Comparison of ENCODE assay signal across 30 cellular contexts in genomic region chr22:49361164-49361563, GRCh38.
"Had no signal": no experiment of that assay in that cellular context is flagged by ENCODE, and none has a peak within 500 bp of the region (broad histone marks: within the 10 kb centered on the region; RNA-seq: fewer than 3 reads in every experiment).

No MANE protein-coding gene starts in this region.

- DNase-seq: activated CD4-positive, alpha-beta memory T cell treated with anti-CD3 and anti-CD28 coated beads for 36 hours; activated CD4-positive, alpha-beta T cell treated with anti-CD3 and anti-CD28 coated beads for 36 hours; activated CD4-positive, alpha-beta T cell treated with anti-CD3 and anti-CD28 coated beads, Interleukin-2, amount 10 ng/mL, durations not matched to agents 24 days and 14 days; activated CD4-positive, CD25-positive, alpha-beta regulatory T cell; activated CD4-positive, CD25-positive, alpha-beta regulatory T cell treated with anti-CD3 and anti-CD28 coated beads, Interleukin-2, amount 50 U/mL, for 72 hours; activated CD8-positive, alpha-beta memory T cell treated with anti-CD3 and anti-CD28 coated beads, Interleukin-2, amount 10 ng/mL, durations not matched to agents 7 days and 5 days; activated CD8-positive, alpha-beta memory T cell treated with anti-CD3 and anti-CD28 coated beads, Interleukin-2, amount 50 U/mL, for 4 hours; activated CD8-positive, alpha-beta T cell treated with anti-CD3 and anti-CD28 coated beads, Interleukin-2, amount 10 ng/mL, durations not matched to agents 7 days and 5 days; activated effector memory CD4-positive, alpha-beta T cell treated with anti-CD3 and anti-CD28 coated beads, Interleukin-2, amount 50 U/mL, for 16 hours; activated naive CD4-positive, alpha-beta T cell treated with anti-CD3 and anti-CD28 coated beads for 36 hours; activated naive CD8-positive, alpha-beta T cell treated with anti-CD3 and anti-CD28 coated beads for 36 hours; activated naive CD8-positive, alpha-beta T cell treated with anti-CD3 and anti-CD28 coated beads, Interleukin-2, amount 50 U/mL, for 24 hours; activated T-cell treated with anti-CD3 and anti-CD28 coated beads, Interleukin-2, amount 50 U/mL, for 1 hour; activated T-cell treated with anti-CD3 and anti-CD28 coated beads, Interleukin-2, amount 50 U/mL, for 48 hours; adrenal gland; amygdala; aorta; body of pancreas; caudate nucleus; cortex of kidney; dermis blood vessel endothelial cell; effector CD4-positive, alpha-beta T cell; effector memory CD8-positive, alpha-beta T cell; erythroblast; foreskin keratinocyte; heart right ventricle; T-helper 2 cell had no signal

- FAIRE-seq: colon had no signal

- H3K4me3 ChIP-seq: adrenal gland, body of pancreas, esophagus muscularis mucosa, gastroesophageal sphincter, heart right ventricle had no signal

- H3K4me1 ChIP-seq: adrenal gland, body of pancreas, esophagus muscularis mucosa, foreskin keratinocyte, gastroesophageal sphincter, heart right ventricle had no signal

- H3K9me3 ChIP-seq: adrenal gland, body of pancreas, esophagus muscularis mucosa, gastroesophageal sphincter had no signal

- ATAC-seq: activated CD4-positive, alpha-beta T cell treated with anti-CD3 and anti-CD28 coated beads for 36 hours; activated CD8-positive, alpha-beta memory T cell treated with anti-CD3 and anti-CD28 coated beads, Interleukin-2, amount 10 ng/mL, durations not matched to agents 7 days and 5 days; activated CD8-positive, alpha-beta T cell treated with anti-CD3 and anti-CD28 coated beads, Interleukin-2, amount 10 ng/mL, durations not matched to agents 7 days and 5 days; activated naive CD8-positive, alpha-beta T cell treated with anti-CD3 and anti-CD28 coated beads, Interleukin-2, amount 50 U/mL, for 24 hours; body of pancreas; effector memory CD8-positive, alpha-beta T cell; foreskin keratinocyte; gastroesophageal sphincter; heart right ventricle had no signal

- H3K36me3 ChIP-seq: adrenal gland, esophagus muscularis mucosa, gastroesophageal sphincter, heart right ventricle had no signal

- H3K27ac ChIP-seq: adrenal gland, body of pancreas, esophagus muscularis mucosa, foreskin keratinocyte, gastroesophageal sphincter, heart right ventricle had no signal

- H3K27me3 ChIP-seq: adrenal gland, foreskin keratinocyte had no signal
